8 cellular contexts compared by ENCODE assay signal in genomic region chr12:64672925-64673409, GRCh38.
DNase-seq lines count a peak whose midpoint lies in the region; ATAC-seq and TF ChIP-seq lines count a peak whose summit lies in the region.

No MANE protein-coding gene starts in this region.

- peak; percentile 89 for DNase-seq in BE2C
- DNase-seq in Jurkat, Clone E6-1 (ENCODE audit: low read depth, low spot score): peak; percentile 67
- peak; percentile 55 for DNase-seq in SK-MEL-5 (ENCODE audit: low read depth, low spot score)
- DNase-seq in effector CD8-positive, alpha-beta T cell (lab: John Stamatoyannopoulos, UW): peak; percentile 25
- peak; percentile 67 to 85 (median 74) for DNase-seq in ovary
- no peak for DNase-seq in posterior cingulate gyrus
- no peak for DNase-seq in NCI-H187 (lab: John Stamatoyannopoulos, UW)

- H3K9me3 ChIP-seq in BE2C (no peaks in the 10 kb centered on the region), ovary (no peaks in the 10 kb centered on the region)

- H3K27me3 ChIP-seq in BE2C: no peaks in the 10 kb centered on the region
- H3K27me3 ChIP-seq in ovary: no peaks in the 10 kb centered on the region

- ATAC-seq in HG02571 (IDR thresholded peaks at IDR 0.05; ENCODE audit: unreplicated experiment): no peak

- H3K27ac ChIP-seq in ovary: peak overlapping the region in 1 of 2 donors; percentile 49

- no peaks in the 10 kb centered on the region for H3K36me3 ChIP-seq in BE2C
- H3K36me3 ChIP-seq in ovary: no peaks in the 10 kb centered on the region

- intact Hi-C loops in ovary (cut with DNase I) (loop anchor here in 1 of 4 donors (10.0 kb wide), 1 partner anchor 58 kb away; the partner anchor contains the start of gene RASSF3), posterior cingulate gyrus (cut with DNase I) (no loop called here)

- 15 to 23% (median 19%) methylated on average over 8 of the region's 8 CpGs for WGBS in ovary, 3 donors

- in situ Hi-C loops in SK-MEL-5 (cut with HindIII; ENCODE audit: low pct_unique_long_range_greater_than_20kb, low sequenced_read_pairs): no loop called here

- TF ChIP-seq CTCF in BE2C (IDR thresholded peaks at IDR 0.05; ENCODE audit: low read depth, low read length): no peak
- no peak for TF ChIP-seq CTCF in ovary (IDR thresholded peaks at IDR 0.05)

- H3K4me3 ChIP-seq in BE2C (ENCODE audit: low read depth, low read length) (no peak overlapping the region; the same call in 1 of the 2 replicates), ovary (no peak overlapping the region)
- H3K4me3 ChIP-seq in Jurkat, Clone E6-1 (ENCODE audit: low read length): no peak overlapping the region; the same call in 1 of the 2 replicates

- no peak for TF ChIP-seq EP300 in ovary (IDR thresholded peaks at IDR 0.05)

- H3K4me1 ChIP-seq in BE2C: peaks cover 50% of the 10 kb centered on the region
- H3K4me1 ChIP-seq in ovary (ENCODE audit: insufficient read depth): peaks cover 28% of the 10 kb centered on the region

- no peak for TF ChIP-seq POLR2A in ovary (IDR thresholded peaks at IDR 0.05)

Comparison
In these comparisons a context has a peak if more than half of its experiments do, and no peak if none do; other contexts are left out.
1. DNase-seq: peak in BE2C (single experiment), Jurkat, Clone E6-1 (single experiment), SK-MEL-5 (single experiment), effector CD8-positive, alpha-beta T cell (single experiment) and ovary (5 of 5); none in posterior cingulate gyrus (0 of 10) and NCI-H187 (0 of 2).